In the genomic region with DNA sequence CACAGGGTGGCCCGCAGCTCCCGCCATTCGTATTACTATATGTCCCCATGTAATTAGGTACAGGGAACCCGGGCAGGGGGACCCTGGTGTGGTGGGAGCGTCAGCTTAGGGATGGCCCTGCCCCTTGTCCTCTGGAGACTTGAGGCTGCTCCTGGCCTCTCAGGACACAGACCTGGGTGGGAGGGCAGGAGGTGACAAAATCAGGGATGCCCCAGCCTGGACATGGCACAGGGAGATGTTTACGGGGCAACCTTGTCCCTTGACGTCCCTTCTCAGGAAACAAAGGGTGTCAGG, we compare ENCODE assay signal across 1 cellular context.
TF ChIP-seq lines count a peak whose summit lies in the region.

No MANE protein-coding gene starts in this region.

TF ChIP-seq in H1, 55 proteins besides CTCF, POLR2A, EP300 and RAD21:
- TF ChIP-seq, protein P1, sequence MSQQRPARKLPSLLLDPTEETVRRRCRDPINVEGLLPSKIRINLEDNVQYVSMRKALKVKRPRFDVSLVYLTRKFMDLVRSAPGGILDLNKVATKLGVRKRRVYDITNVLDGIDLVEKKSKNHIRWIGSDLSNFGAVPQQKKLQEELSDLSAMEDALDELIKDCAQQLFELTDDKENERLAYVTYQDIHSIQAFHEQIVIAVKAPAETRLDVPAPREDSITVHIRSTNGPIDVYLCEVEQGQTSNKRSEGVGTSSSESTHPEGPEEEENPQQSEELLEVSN (IDR thresholded peaks at IDR 0.05): no peak
- no peak for TF ChIP-seq CEBPB (IDR thresholded peaks at IDR 0.05; ENCODE audit: low read depth, low read length)
- TF ChIP-seq TEAD4 (IDR thresholded peaks at IDR 0.05; ENCODE audit: low read depth, low read length): no peak
- no peak for TF ChIP-seq SP2 (IDR thresholded peaks at IDR 0.05; ENCODE audit: low read length)
